Comparison of ENCODE assay signal across 21 cellular contexts in genomic region chr14:48125654-48126053, GRCh38.
DNase-seq lines count a peak whose midpoint lies in the region; ATAC-seq and TF ChIP-seq lines count a peak whose summit lies in the region.
"Had no signal": no experiment of that assay in that cellular context is flagged by ENCODE, and none has a peak within 500 bp of the region (broad histone marks: within the 10 kb centered on the region; RNA-seq: fewer than 3 reads in every experiment).

No MANE protein-coding gene starts in this region.

- H4K5ac ChIP-seq in mesendoderm (ENCODE audit: low read length) = no peak overlapping the region

- H3K18ac ChIP-seq in mesendoderm (ENCODE audit: low read length) = no peak overlapping the region

- WGBS in mesendoderm (ENCODE audit: extremely low coverage, insufficient coverage, low lambda C conversion rate) = no CpG with 5 or more reads among the region's 4 CpGs

- no peak overlapping the region for H4K8ac ChIP-seq in mesendoderm (ENCODE audit: low read depth, low read length)

- TF ChIP-seq CTCF in WERI-Rb-1 (IDR thresholded peaks at IDR 0.05; ENCODE audit: low read depth, low read length) (no peak), foreskin fibroblast (IDR thresholded peaks at IDR 0.05; ENCODE audit: low read depth, low read length) (no peak)

- no peak overlapping the region for H3K4ac ChIP-seq in mesendoderm (ENCODE audit: low read depth, low read length)

- H3K79me1 ChIP-seq in mesendoderm (ENCODE audit: low read length) = no peaks in the 10 kb centered on the region

- H3K27me3 ChIP-seq in WERI-Rb-1 (ENCODE audit: insufficient read depth, low read depth, severe bottlenecking) = no peaks in the 10 kb centered on the region
- no peaks in the 10 kb centered on the region for H3K27me3 ChIP-seq in mesendoderm (ENCODE audit: insufficient read depth, low read length, poor library complexity)
- H3K27me3 ChIP-seq: gastroesophageal sphincter had no signal

- H2BK5ac ChIP-seq in mesendoderm (ENCODE audit: low read length) = no peak overlapping the region

- H3K4me3 ChIP-seq in WERI-Rb-1 (ENCODE audit: low read depth, low read length) = no peak overlapping the region
- H3K4me3 ChIP-seq in mesendoderm (ENCODE audit: low read length) = no peak overlapping the region
- no peak overlapping the region for H3K4me3 ChIP-seq in foreskin fibroblast (ENCODE audit: low read depth in 1 of 2, low read length in 2 of 2)
- H3K4me3 ChIP-seq: coronary artery, gastroesophageal sphincter, skin epidermis had no signal

- no peak overlapping the region for H2AK5ac ChIP-seq in mesendoderm (ENCODE audit: low read length)

- no peak overlapping the region for H3K9ac ChIP-seq in mesendoderm (ENCODE audit: low read length)

- peak; percentile 76 for DNase-seq in DMS53 (lab: John Stamatoyannopoulos, UW)
- DNase-seq in NCI-H524 treated with DMSO at 0.1 percent for 48 hours (lab: John Stamatoyannopoulos, UW) = peak; percentile 98
- DNase-seq in WERI-Rb-1 = peak; percentile 91
- DNase-seq in mesendoderm = peak; percentile 84
- DNase-seq in foreskin fibroblast = no peak
- DNase-seq in dermis blood vessel endothelial cell = no peak
- DNase-seq in GF-D8 (lab: John Stamatoyannopoulos, UW) = no peak
- DNase-seq: activated naive CD4-positive, alpha-beta T cell treated with anti-CD3 and anti-CD28 coated beads, Interleukin-2, amount 50 U/mL, for 16 hours; Calu3; Kasumi-1; kidney glomerular epithelial cell; NCI-H2029 treated with DMSO at 0.1 percent for 48 hours; NCI-H446 treated with DMSO at 0.1 percent for 48 hours; stimulated activated CD4-positive, alpha-beta T cell treated with anti-CD3 and anti-CD28 coated beads, Interleukin-1b, Interleukin-23, amount 100 ng/mL, for 48 hours; trophoblast cell had no signal

- no peaks in the 10 kb centered on the region for H3K79me2 ChIP-seq in mesendoderm (ENCODE audit: control insufficient read depth, insufficient read depth, low read length)

- no peak for ATAC-seq in HG03354 (IDR thresholded peaks at IDR 0.05; ENCODE audit: poor library complexity, severe bottlenecking, unreplicated experiment)
- ATAC-seq: gastroesophageal sphincter had no signal

- H3K23ac ChIP-seq in mesendoderm (ENCODE audit: low read length) = no peak overlapping the region

- H3K4me1 ChIP-seq in mesendoderm (ENCODE audit: control insufficient read depth, low read depth, low read length) = no peaks in the 10 kb centered on the region
- H3K4me1 ChIP-seq: gastroesophageal sphincter had no signal

- no peaks in the 10 kb centered on the region for H3K9me3 ChIP-seq in WERI-Rb-1 (ENCODE audit: severe bottlenecking)
- H3K9me3 ChIP-seq: gastroesophageal sphincter had no signal

- peak overlapping the region; percentile 87 for H3K27ac ChIP-seq in WERI-Rb-1
- H3K27ac ChIP-seq in mesendoderm (ENCODE audit: low read depth, low read length) = no peak overlapping the region
- H3K27ac ChIP-seq: coronary artery, gastroesophageal sphincter, HL-60, skin epidermis, VCaP had no signal

- no peaks in the 10 kb centered on the region for H3K36me3 ChIP-seq in WERI-Rb-1
- H3K36me3 ChIP-seq in mesendoderm (ENCODE audit: control insufficient read depth, insufficient read depth, low read length) = no peaks in the 10 kb centered on the region
- H3K36me3 ChIP-seq: gastroesophageal sphincter had no signal

- no peak overlapping the region for H2BK120ac ChIP-seq in mesendoderm (ENCODE audit: low read depth, low read length)

- H3K4me2 ChIP-seq in mesendoderm (ENCODE audit: low read length) = no peak overlapping the region

- no peak overlapping the region for H2BK15ac ChIP-seq in mesendoderm (replicated peaks; ENCODE audit: low read depth)

- no peak overlapping the region for H3K56ac ChIP-seq in mesendoderm (ENCODE audit: low read length)

Comparison
In these comparisons a context has a peak if more than half of its experiments do, and no peak if none do; other contexts are left out.
1. DNase-seq: peak in DMS53 (single experiment), NCI-H524 treated with DMSO at 0.1 percent for 48 hours (single experiment), WERI-Rb-1 (single experiment) and mesendoderm (single experiment); none in foreskin fibroblast (0 of 2), dermis blood vessel endothelial cell (single experiment) and GF-D8 (single experiment).